22 cellular contexts compared by ENCODE assay signal in the genomic region with DNA sequence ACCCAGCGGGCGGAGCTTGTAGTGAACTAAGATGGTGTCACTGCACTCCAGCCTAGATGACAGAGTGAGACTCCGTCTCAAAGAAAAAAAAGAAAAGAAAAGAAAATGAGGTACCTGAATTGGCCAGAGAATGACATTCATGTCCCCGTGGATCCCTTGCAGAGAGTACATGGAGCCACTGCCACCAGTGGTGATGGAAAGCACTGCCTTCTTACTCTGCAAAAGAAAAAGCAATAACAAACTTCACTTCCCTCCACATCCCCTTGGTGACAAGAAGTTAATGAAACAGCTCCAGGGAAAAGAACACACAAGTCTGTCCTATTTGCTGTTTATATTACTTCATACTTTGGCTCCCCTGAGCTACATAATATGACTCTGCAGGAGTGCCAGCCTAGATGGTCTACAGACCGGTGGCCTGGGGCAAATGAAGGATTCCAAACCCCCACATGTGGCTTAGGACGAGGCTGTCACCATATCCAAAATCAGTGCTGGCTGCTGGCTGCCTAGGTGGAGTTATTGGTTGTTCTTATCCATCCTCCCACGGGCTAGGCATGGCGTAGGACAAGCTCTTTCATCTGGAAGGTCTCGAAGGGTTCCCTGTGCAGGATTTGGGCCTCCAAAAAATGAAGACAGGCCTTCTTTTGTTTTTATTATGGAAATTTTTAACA. TPM values are rescaled to one million over a fixed set of nuclear protein-coding genes. Genes with fewer than 3 reads are reported as not detected.
DNase-seq lines count a peak whose midpoint lies in the region; TF ChIP-seq lines count a peak whose summit lies in the region.
"Had no signal": no experiment of that assay in that cellular context is flagged by ENCODE, and none has a peak within 500 bp of the region (broad histone marks: within the 10 kb centered on the region; RNA-seq: fewer than 3 reads in every experiment).

No MANE protein-coding gene starts in this region.

- TF ChIP-seq CTCF in 22Rv1 (IDR thresholded peaks at IDR 0.05) (no peak), RWPE1 (conservative IDR thresholded peaks at IDR 0.05; ENCODE audit: low read depth) (no peak)

- H3K4me1 ChIP-seq in ACC112 (ENCODE audit: control insufficient read depth, insufficient read depth, low read length, unreplicated experiment), result peaks cover 26% of the 10 kb centered on the region

- DNase-seq in RWPE1 (ENCODE audit: low spot score), result no peak
- DNase-seq in iris pigment epithelial cell (ENCODE audit: low read depth), result peak; percentile 10
- DNase-seq in occipital lobe (lab: John Stamatoyannopoulos, UW), result no peak
- DNase-seq in putamen (ENCODE audit: low spot score), result no peak
- DNase-seq in EL, result no peak
- DNase-seq in NCI-H2227 treated with DMSO at 0.1 percent for 48 hours (lab: John Stamatoyannopoulos, UW), result no peak
- DNase-seq: CD4-positive, alpha-beta memory T cell; DND-41; GDM1; H9; MV-4-11; NCI-H1436; NCI-H2029; NCI-H2171; NCI-H748 treated with DMSO at 0.1 percent for 48 hours; PC-9; SHP77; SK-N-SH had no signal

- POLR2A ChIA-PET in RWPE1 (lab: Yijun Ruan, JAX; ENCODE audit: low non-redundant PET), result no interaction called here

- H3K27me3 ChIP-seq in ACC112 (ENCODE audit: insufficient read depth, low read length), result no peaks in the 10 kb centered on the region

- no peaks in the 10 kb centered on the region for H3K79me2 ChIP-seq in ACC112 (ENCODE audit: control insufficient read depth, insufficient read depth, low read length, unreplicated experiment)

- no peak overlapping the region for H2AFZ ChIP-seq in ACC112 (ENCODE audit: low read length, unreplicated experiment)
- H2AFZ ChIP-seq: PC-9 had no signal

- H3K4me3 ChIP-seq in ACC112 (ENCODE audit: low read depth, low read length), result no peak overlapping the region
- H3K4me3 ChIP-seq: GM12878, K562, PC-9 had no signal

- H3K27ac ChIP-seq in 22Rv1 (peak overlapping the region; percentile 30; the same call in 1 of the 2 replicates), ACC112 (ENCODE audit: low read depth, low read length) (0 out of 2 replicates have a peak overlapping the region, but pooled peaks have one; percentile 15), RWPE1 (peak overlapping the region; percentile 86)
- H3K27ac ChIP-seq: PC-9 had no signal

- H3K36me3 ChIP-seq in ACC112 (ENCODE audit: insufficient read depth, low read length), result peaks cover 39% of the 10 kb centered on the region

- CTCF ChIA-PET in RWPE1 (lab: Yijun Ruan, JAX), result no interaction called here

RNA-seq across cellular contexts. Expression of a gene that starts 13.3 kb away (rescaled TPM):
- total RNA-seq in occipital lobe, result 8.4 TPM

RNA-seq across cellular contexts. Expression of a gene that starts 41.7 kb away (rescaled TPM):
- 11.1 TPM for total RNA-seq in occipital lobe

RNA-seq across cellular contexts. Expression of a gene that starts 49.1 kb away (rescaled TPM):
- 15.9 TPM for total RNA-seq in occipital lobe

Comparison
In these comparisons a context has a peak if more than half of its experiments do, and no peak if none do; other contexts are left out.
1. H3K27ac ChIP-seq: peak in every context shown above with its lines; median percentile 86 in RWPE1; 30 in 22Rv1; 15 in ACC112.